16 cellular contexts compared by ENCODE assay signal in the genomic region with DNA sequence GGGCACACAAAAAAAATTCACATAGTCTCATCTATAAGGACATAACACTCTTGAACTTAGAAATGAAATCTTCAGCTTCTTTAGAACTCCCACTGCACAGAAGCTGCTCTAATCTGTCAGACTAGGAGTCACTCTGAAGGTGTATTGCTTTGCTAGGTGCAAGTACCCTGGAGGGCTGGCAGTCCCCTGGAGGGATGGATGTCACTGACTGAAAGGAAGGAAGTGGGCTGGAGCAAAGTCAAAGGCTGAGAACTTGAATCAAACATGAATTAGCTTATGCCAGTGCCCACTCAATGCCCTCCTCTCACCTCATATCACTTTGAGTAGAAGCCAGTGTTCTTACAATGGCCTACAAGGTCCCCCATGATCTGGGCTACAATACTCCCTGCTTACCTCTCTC.
"Had no signal": no experiment of that assay in that cellular context is flagged by ENCODE, and none has a peak within 500 bp of the region (broad histone marks: within the 10 kb centered on the region; RNA-seq: fewer than 3 reads in every experiment).

No MANE protein-coding gene starts in this region.

- H3K4me1 Mint-ChIP-seq: immature natural killer cell had no signal

- H3K27ac Mint-ChIP-seq: endodermal cell; immature natural killer cell; natural killer cell treated with Interleukin-12 subunit alpha and Interleukin-12 subunit beta and Interleukin-15 and Interleukin-18, amount 100 ng/mL, for 72 hours had no signal

- H3K4me3 Mint-ChIP-seq: endodermal cell; immature natural killer cell; natural killer cell treated with Interleukin-12 subunit alpha and Interleukin-12 subunit beta and Interleukin-15 and Interleukin-18, amount 100 ng/mL, for 72 hours had no signal

- DNase-seq: effector CD4-positive, alpha-beta T cell; endodermal cell; erythroblast; immature natural killer cell; left lung; midbrain; posterior cingulate gyrus; stimulated activated naive CD4-positive, alpha-beta T cell; stomach; substantia nigra; transverse colon had no signal

- ATAC-seq: left lung; natural killer cell treated with Interleukin-12 subunit alpha and Interleukin-12 subunit beta and Interleukin-15 and Interleukin-18, amount 100 ng/mL, for 72 hours; sciatic nerve had no signal

- H3K27me3 ChIP-seq: left lung, stomach, transverse colon had no signal

- H3K9me3 ChIP-seq: left lung, stomach, thoracic aorta, transverse colon had no signal

- H3K36me3 ChIP-seq: left lung, stomach, thoracic aorta, transverse colon had no signal

- H3K9me3 Mint-ChIP-seq: endodermal cell; immature natural killer cell; natural killer cell treated with Interleukin-12 subunit alpha and Interleukin-12 subunit beta and Interleukin-15 and Interleukin-18, amount 100 ng/mL, for 72 hours had no signal

- H3K27ac ChIP-seq: left lung, stomach, transverse colon had no signal

- H3K36me3 Mint-ChIP-seq: immature natural killer cell; natural killer cell treated with Interleukin-12 subunit alpha and Interleukin-12 subunit beta and Interleukin-15 and Interleukin-18, amount 100 ng/mL, for 72 hours had no signal

- H3K4me3 ChIP-seq: coronary artery, left lung, lung, stomach, thoracic aorta, transverse colon had no signal

- H3K4me1 ChIP-seq: stomach, transverse colon had no signal
